ENCODE assay signal across 1 cellular context in genomic region chr6:43455034-43455747, GRCh38.
TF ChIP-seq lines count a peak whose summit lies in the region.

Gene DLK2, minus strand, starts transcription at chr6:43455548. Its CDS starts 723 bp downstream, at chr6:43454825.

TF ChIP-seq in HepG2, 621 proteins besides CTCF, POLR2A, EP300 and RAD21 (continued from another document and continues in another):
- 0 out of 2 replicates have a peak, but pooled peaks have one; percentile 3 for TF ChIP-seq ARID5B (CRISPR knock-in tag; IDR thresholded peaks at IDR 0.05)
- TF ChIP-seq NFKB2 (CRISPR knock-in tag; IDR thresholded peaks at IDR 0.05; ENCODE audit: borderline replicate concordance), result 0 out of 2 replicates have a peak, but pooled peaks have one; percentile 33
- 0 out of 2 replicates have a peak, but pooled peaks have one; percentile 11 for TF ChIP-seq NFKBIZ (CRISPR knock-in tag; IDR thresholded peaks at IDR 0.05)
- TF ChIP-seq ZNF513 (CRISPR knock-in tag; conservative IDR thresholded peaks at IDR 0.05), result no peak
- no peak for TF ChIP-seq ZNF530 (CRISPR knock-in tag; IDR thresholded peaks at IDR 0.05; ENCODE audit: low read depth)
- no peak for TF ChIP-seq SP140L (CRISPR knock-in tag; IDR thresholded peaks at IDR 0.05; ENCODE audit: borderline replicate concordance)
- TF ChIP-seq, protein P1, sequence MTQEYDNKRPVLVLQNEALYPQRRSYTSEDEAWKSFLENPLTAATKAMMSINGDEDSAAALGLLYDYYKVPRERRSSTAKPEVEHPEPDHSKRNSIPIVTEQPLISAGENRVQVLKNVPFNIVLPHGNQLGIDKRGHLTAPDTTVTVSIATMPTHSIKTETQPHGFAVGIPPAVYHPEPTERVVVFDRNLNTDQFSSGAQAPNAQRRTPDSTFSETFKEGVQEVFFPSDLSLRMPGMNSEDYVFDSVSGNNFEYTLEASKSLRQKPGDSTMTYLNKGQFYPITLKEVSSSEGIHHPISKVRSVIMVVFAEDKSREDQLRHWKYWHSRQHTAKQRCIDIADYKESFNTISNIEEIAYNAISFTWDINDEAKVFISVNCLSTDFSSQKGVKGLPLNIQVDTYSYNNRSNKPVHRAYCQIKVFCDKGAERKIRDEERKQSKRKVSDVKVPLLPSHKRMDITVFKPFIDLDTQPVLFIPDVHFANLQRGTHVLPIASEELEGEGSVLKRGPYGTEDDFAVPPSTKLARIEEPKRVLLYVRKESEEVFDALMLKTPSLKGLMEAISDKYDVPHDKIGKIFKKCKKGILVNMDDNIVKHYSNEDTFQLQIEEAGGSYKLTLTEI (CRISPR knock-in tag; conservative IDR thresholded peaks at IDR 0.05), result no peak
- TF ChIP-seq AGO2 (optimal IDR thresholded peaks at IDR 0.05; ENCODE audit: low read depth, low read length), result peak; percentile 59
- TF ChIP-seq ZNF432 (CRISPR knock-in tag; IDR thresholded peaks at IDR 0.05; ENCODE audit: borderline replicate concordance), result no peak
- TF ChIP-seq ZSCAN20 (CRISPR knock-in tag; IDR thresholded peaks at IDR 0.05; ENCODE audit: borderline replicate concordance), result peak; percentile 51; the same call in 1 of the 2 replicates
- no peak for TF ChIP-seq KAT2B (IDR thresholded peaks at IDR 0.05; ENCODE audit: borderline replicate concordance, low read depth, low read length)
- TF ChIP-seq ZFP82 (CRISPR knock-in tag; IDR thresholded peaks at IDR 0.05; ENCODE audit: borderline replicate concordance), result 0 out of 2 replicates have a peak, but pooled peaks have one; percentile 30
- TF ChIP-seq THAP11 (CRISPR knock-in tag; IDR thresholded peaks at IDR 0.05), result 0 out of 2 replicates have a peak, but pooled peaks have one; percentile 3
- TF ChIP-seq ATF7-NPFF (CRISPR knock-in tag; IDR thresholded peaks at IDR 0.05; ENCODE audit: low read depth), result 0 out of 2 replicates have a peak, but pooled peaks have one; percentile 8
- no peak for TF ChIP-seq NR2F2 (IDR thresholded peaks at IDR 0.05; ENCODE audit: borderline replicate concordance, low read depth)
- TF ChIP-seq TBX3 (IDR thresholded peaks at IDR 0.05; ENCODE audit: borderline replicate concordance), result no peak
- no peak for TF ChIP-seq ZBTB20 (CRISPR knock-in tag; IDR thresholded peaks at IDR 0.05; ENCODE audit: borderline replicate concordance, low read depth)
- TF ChIP-seq U2AF1 (optimal IDR thresholded peaks at IDR 0.05; ENCODE audit: low read depth, low read length), result no peak
- TF ChIP-seq, protein P2, sequence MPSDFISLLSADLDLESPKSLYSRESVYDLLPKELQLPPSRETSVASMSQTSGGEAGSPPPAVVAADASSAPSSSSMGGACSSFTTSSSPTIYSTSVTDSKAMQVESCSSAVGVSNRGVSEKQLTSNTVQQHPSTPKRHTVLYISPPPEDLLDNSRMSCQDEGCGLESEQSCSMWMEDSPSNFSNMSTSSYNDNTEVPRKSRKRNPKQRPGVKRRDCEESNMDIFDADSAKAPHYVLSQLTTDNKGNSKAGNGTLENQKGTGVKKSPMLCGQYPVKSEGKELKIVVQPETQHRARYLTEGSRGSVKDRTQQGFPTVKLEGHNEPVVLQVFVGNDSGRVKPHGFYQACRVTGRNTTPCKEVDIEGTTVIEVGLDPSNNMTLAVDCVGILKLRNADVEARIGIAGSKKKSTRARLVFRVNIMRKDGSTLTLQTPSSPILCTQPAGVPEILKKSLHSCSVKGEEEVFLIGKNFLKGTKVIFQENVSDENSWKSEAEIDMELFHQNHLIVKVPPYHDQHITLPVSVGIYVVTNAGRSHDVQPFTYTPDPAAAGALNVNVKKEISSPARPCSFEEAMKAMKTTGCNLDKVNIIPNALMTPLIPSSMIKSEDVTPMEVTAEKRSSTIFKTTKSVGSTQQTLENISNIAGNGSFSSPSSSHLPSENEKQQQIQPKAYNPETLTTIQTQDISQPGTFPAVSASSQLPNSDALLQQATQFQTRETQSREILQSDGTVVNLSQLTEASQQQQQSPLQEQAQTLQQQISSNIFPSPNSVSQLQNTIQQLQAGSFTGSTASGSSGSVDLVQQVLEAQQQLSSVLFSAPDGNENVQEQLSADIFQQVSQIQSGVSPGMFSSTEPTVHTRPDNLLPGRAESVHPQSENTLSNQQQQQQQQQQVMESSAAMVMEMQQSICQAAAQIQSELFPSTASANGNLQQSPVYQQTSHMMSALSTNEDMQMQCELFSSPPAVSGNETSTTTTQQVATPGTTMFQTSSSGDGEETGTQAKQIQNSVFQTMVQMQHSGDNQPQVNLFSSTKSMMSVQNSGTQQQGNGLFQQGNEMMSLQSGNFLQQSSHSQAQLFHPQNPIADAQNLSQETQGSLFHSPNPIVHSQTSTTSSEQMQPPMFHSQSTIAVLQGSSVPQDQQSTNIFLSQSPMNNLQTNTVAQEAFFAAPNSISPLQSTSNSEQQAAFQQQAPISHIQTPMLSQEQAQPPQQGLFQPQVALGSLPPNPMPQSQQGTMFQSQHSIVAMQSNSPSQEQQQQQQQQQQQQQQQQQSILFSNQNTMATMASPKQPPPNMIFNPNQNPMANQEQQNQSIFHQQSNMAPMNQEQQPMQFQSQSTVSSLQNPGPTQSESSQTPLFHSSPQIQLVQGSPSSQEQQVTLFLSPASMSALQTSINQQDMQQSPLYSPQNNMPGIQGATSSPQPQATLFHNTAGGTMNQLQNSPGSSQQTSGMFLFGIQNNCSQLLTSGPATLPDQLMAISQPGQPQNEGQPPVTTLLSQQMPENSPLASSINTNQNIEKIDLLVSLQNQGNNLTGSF (CRISPR knock-in tag; IDR thresholded peaks at IDR 0.05), result no peak
- TF ChIP-seq CBX2 (IDR thresholded peaks at IDR 0.05; ENCODE audit: low read depth, low read length), result no peak
- TF ChIP-seq CBX2 (CRISPR knock-in tag; IDR thresholded peaks at IDR 0.05; ENCODE audit: low read depth), result no peak
- TF ChIP-seq ZNF790 (CRISPR knock-in tag; IDR thresholded peaks at IDR 0.05; ENCODE audit: borderline replicate concordance), result 0 out of 2 replicates have a peak, but pooled peaks have one; percentile 21
- TF ChIP-seq SNAI1 (CRISPR knock-in tag; IDR thresholded peaks at IDR 0.05; ENCODE audit: borderline replicate concordance), result 0 out of 2 replicates have a peak, but pooled peaks have one; percentile 27
- no peak for TF ChIP-seq NR1H2 (CRISPR knock-in tag; IDR thresholded peaks at IDR 0.05; ENCODE audit: borderline replicate concordance, low read depth)
- TF ChIP-seq, protein P3, sequence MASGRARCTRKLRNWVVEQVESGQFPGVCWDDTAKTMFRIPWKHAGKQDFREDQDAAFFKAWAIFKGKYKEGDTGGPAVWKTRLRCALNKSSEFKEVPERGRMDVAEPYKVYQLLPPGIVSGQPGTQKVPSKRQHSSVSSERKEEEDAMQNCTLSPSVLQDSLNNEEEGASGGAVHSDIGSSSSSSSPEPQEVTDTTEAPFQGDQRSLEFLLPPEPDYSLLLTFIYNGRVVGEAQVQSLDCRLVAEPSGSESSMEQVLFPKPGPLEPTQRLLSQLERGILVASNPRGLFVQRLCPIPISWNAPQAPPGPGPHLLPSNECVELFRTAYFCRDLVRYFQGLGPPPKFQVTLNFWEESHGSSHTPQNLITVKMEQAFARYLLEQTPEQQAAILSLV (CRISPR knock-in tag; IDR thresholded peaks at IDR 0.05; ENCODE audit: borderline replicate concordance), result no peak
- TF ChIP-seq NRL (CRISPR knock-in tag; IDR thresholded peaks at IDR 0.05; ENCODE audit: borderline replicate concordance), result no peak
- no peak for TF ChIP-seq SKIL (CRISPR knock-in tag; IDR thresholded peaks at IDR 0.05; ENCODE audit: borderline replicate concordance)
- TF ChIP-seq MXD3 (CRISPR knock-in tag; IDR thresholded peaks at IDR 0.05), result peak; percentile 68; the same call in 1 of the 2 replicates
- 0 out of 2 replicates have a peak, but pooled peaks have one; percentile 44 for TF ChIP-seq PRMT3 (CRISPR knock-in tag; IDR thresholded peaks at IDR 0.05; ENCODE audit: borderline replicate concordance, low read depth)
- no peak for TF ChIP-seq SIN3B (IDR thresholded peaks at IDR 0.05; ENCODE audit: low read length)
- TF ChIP-seq KLF12 (CRISPR knock-in tag; IDR thresholded peaks at IDR 0.05; ENCODE audit: borderline replicate concordance), result 0 out of 2 replicates have a peak, but pooled peaks have one; percentile 32
- TF ChIP-seq ZNF850 (CRISPR knock-in tag; conservative IDR thresholded peaks at IDR 0.05), result 0 out of 2 replicates have a peak, but pooled peaks have one; percentile 48
- no peak for TF ChIP-seq MEF2D (CRISPR knock-in tag; IDR thresholded peaks at IDR 0.05)
- TF ChIP-seq, protein P4, sequence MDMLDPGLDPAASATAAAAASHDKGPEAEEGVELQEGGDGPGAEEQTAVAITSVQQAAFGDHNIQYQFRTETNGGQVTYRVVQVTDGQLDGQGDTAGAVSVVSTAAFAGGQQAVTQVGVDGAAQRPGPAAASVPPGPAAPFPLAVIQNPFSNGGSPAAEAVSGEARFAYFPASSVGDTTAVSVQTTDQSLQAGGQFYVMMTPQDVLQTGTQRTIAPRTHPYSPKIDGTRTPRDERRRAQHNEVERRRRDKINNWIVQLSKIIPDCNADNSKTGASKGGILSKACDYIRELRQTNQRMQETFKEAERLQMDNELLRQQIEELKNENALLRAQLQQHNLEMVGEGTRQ (IDR thresholded peaks at IDR 0.05; ENCODE audit: low read depth, low read length), result no peak
- TF ChIP-seq, protein P4 (CRISPR knock-in tag; IDR thresholded peaks at IDR 0.05; ENCODE audit: borderline replicate concordance), result no peak
- TF ChIP-seq ZNF512 (CRISPR knock-in tag; IDR thresholded peaks at IDR 0.05), result 0 out of 2 replicates have a peak, but pooled peaks have one; percentile 3
- TF ChIP-seq SIX1 (CRISPR knock-in tag; IDR thresholded peaks at IDR 0.05; ENCODE audit: borderline replicate concordance), result no peak
- TF ChIP-seq KDM5B (CRISPR knock-in tag; IDR thresholded peaks at IDR 0.05; ENCODE audit: borderline replicate concordance), result 0 out of 2 replicates have a peak, but pooled peaks have one; percentile 9
